ENCODE assay signal across 1 cellular context in the genomic region with DNA sequence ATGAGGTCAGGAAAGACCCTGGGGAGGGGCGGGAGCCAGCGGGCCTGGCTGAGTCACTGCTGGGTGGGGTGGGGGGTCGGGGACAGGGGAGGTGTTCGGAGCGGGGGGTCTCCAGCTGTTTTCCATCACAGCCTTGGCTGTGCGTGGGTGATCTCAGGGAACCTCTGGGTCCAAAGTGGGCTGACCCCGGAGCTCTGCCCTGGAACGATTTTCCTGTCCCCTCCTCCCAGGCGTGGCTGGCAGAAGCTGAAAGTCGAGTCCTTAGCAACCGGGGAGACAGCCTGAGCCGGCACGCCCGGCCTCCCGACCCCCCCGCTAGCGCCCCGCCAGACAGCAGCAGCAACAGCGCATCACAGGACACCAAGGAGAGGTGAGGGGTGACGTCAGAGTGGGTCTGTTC.
TF ChIP-seq lines count a peak whose summit lies in the region.

No MANE protein-coding gene starts in this region.

TF ChIP-seq in H1, 55 proteins besides CTCF, POLR2A, EP300 and RAD21:
- TF ChIP-seq NANOG (IDR thresholded peaks at IDR 0.05; ENCODE audit: insufficient read depth, low read depth, low read length, poor library complexity, severe bottlenecking) (no peak), RBBP5 (IDR thresholded peaks at IDR 0.05; ENCODE audit: borderline replicate concordance, low read depth, low read length) (no peak), MAX (IDR thresholded peaks at IDR 0.05) (no peak), TCF12 (IDR thresholded peaks at IDR 0.05; ENCODE audit: low read depth, low read length) (no peak), GABPA (IDR thresholded peaks at IDR 0.05; ENCODE audit: borderline replicate concordance, insufficient read depth, low read length) (no peak), NRF1 (IDR thresholded peaks at IDR 0.05; ENCODE audit: low read depth, low read length) (no peak), CREB1 (IDR thresholded peaks at IDR 0.05) (no peak), USF2 (IDR thresholded peaks at IDR 0.05; ENCODE audit: low read length) (no peak), CHD2 (IDR thresholded peaks at IDR 0.05; ENCODE audit: low read length) (no peak), TEAD4 (IDR thresholded peaks at IDR 0.05; ENCODE audit: low read depth, low read length) (no peak), KDM1A (IDR thresholded peaks at IDR 0.05; ENCODE audit: borderline replicate concordance, low read length) (no peak)
